Comparison of ENCODE assay signal across 1 cellular context in genomic region chr10:119667562-119668328, GRCh38.
TF ChIP-seq lines count a peak whose summit lies in the region.

No MANE protein-coding gene starts in this region.

TF ChIP-seq in HepG2, 621 proteins besides CTCF, POLR2A, EP300 and RAD21 (continued from another document):
- TF ChIP-seq, protein P1, sequence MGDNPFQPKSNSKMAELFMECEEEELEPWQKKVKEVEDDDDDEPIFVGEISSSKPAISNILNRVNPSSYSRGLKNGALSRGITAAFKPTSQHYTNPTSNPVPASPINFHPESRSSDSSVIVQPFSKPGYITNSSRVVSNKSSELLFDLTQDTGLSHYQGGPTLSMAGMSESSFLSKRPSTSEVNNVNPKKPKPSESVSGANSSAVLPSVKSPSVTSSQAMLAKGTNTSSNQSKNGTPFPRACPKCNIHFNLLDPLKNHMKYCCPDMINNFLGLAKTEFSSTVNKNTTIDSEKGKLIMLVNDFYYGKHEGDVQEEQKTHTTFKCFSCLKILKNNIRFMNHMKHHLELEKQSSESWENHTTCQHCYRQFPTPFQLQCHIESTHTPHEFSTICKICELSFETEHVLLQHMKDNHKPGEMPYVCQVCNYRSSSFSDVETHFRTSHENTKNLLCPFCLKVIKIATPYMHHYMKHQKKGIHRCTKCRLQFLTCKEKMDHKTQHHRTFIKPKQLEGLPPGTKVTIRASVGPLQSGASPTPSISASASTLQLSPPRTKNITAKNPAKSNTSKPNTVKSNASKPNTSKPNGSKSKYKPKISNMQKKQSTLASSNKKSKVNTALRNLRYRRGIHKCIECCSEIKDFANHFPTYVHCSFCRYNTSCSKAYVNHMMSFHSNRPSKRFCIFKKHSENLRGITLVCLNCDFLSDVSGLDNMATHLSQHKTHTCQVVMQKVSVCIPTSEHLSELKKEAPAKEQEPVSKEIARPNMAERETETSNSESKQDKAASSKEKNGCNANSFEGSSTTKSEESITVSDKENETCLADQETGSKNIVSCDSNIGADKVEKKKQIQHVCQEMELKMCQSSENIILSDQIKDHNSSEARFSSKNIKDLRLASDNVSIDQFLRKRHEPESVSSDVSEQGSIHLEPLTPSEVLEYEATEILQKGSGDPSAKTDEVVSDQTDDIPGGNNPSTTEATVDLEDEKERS (CRISPR knock-in tag; IDR thresholded peaks at IDR 0.05): no peak
- TF ChIP-seq SRSF4 (IDR thresholded peaks at IDR 0.05; ENCODE audit: low read depth, low read length, poor library complexity, severe bottlenecking) (no peak), MYC (CRISPR knock-in tag; IDR thresholded peaks at IDR 0.05; ENCODE audit: borderline replicate concordance) (0 out of 2 replicates have a peak, but pooled peaks have one; percentile 17), SALL1 (CRISPR knock-in tag; IDR thresholded peaks at IDR 0.05) (peak; percentile 50; the same call in 1 of the 2 replicates), ZNF207 (IDR thresholded peaks at IDR 0.05; ENCODE audit: borderline replicate concordance) (no peak), ZNF331 (CRISPR knock-in tag; IDR thresholded peaks at IDR 0.05) (peak; percentile 49; the same call in 1 of the 2 replicates), ZNF552 (CRISPR knock-in tag; IDR thresholded peaks at IDR 0.05; ENCODE audit: borderline replicate concordance) (no peak), HCFC1 (IDR thresholded peaks at IDR 0.05; ENCODE audit: low read depth, low read length) (no peak), ZNF891 (CRISPR knock-in tag; IDR thresholded peaks at IDR 0.05) (0 out of 2 replicates have a peak, but pooled peaks have one; percentile 26), ELK4 (CRISPR knock-in tag; IDR thresholded peaks at IDR 0.05; ENCODE audit: borderline replicate concordance) (no peak), ZNF343 (CRISPR knock-in tag; IDR thresholded peaks at IDR 0.05) (no peak), ZBTB49 (CRISPR knock-in tag; IDR thresholded peaks at IDR 0.05; ENCODE audit: borderline replicate concordance) (no peak), SOX5 (CRISPR knock-in tag; IDR thresholded peaks at IDR 0.05; ENCODE audit: borderline replicate concordance) (0 out of 2 replicates have a peak, but pooled peaks have one; percentile 14)
- TF ChIP-seq, protein P2, sequence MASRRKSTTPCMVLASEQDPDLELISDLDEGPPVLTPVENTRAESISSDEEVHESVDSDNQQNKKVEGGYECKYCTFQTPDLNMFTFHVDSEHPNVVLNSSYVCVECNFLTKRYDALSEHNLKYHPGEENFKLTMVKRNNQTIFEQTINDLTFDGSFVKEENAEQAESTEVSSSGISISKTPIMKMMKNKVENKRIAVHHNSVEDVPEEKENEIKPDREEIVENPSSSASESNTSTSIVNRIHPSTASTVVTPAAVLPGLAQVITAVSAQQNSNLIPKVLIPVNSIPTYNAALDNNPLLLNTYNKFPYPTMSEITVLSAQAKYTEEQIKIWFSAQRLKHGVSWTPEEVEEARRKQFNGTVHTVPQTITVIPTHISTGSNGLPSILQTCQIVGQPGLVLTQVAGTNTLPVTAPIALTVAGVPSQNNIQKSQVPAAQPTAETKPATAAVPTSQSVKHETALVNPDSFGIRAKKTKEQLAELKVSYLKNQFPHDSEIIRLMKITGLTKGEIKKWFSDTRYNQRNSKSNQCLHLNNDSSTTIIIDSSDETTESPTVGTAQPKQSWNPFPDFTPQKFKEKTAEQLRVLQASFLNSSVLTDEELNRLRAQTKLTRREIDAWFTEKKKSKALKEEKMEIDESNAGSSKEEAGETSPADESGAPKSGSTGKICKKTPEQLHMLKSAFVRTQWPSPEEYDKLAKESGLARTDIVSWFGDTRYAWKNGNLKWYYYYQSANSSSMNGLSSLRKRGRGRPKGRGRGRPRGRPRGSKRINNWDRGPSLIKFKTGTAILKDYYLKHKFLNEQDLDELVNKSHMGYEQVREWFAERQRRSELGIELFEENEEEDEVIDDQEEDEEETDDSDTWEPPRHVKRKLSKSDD (CRISPR knock-in tag; IDR thresholded peaks at IDR 0.05; ENCODE audit: low read depth): no peak
- TF ChIP-seq, protein P3, sequence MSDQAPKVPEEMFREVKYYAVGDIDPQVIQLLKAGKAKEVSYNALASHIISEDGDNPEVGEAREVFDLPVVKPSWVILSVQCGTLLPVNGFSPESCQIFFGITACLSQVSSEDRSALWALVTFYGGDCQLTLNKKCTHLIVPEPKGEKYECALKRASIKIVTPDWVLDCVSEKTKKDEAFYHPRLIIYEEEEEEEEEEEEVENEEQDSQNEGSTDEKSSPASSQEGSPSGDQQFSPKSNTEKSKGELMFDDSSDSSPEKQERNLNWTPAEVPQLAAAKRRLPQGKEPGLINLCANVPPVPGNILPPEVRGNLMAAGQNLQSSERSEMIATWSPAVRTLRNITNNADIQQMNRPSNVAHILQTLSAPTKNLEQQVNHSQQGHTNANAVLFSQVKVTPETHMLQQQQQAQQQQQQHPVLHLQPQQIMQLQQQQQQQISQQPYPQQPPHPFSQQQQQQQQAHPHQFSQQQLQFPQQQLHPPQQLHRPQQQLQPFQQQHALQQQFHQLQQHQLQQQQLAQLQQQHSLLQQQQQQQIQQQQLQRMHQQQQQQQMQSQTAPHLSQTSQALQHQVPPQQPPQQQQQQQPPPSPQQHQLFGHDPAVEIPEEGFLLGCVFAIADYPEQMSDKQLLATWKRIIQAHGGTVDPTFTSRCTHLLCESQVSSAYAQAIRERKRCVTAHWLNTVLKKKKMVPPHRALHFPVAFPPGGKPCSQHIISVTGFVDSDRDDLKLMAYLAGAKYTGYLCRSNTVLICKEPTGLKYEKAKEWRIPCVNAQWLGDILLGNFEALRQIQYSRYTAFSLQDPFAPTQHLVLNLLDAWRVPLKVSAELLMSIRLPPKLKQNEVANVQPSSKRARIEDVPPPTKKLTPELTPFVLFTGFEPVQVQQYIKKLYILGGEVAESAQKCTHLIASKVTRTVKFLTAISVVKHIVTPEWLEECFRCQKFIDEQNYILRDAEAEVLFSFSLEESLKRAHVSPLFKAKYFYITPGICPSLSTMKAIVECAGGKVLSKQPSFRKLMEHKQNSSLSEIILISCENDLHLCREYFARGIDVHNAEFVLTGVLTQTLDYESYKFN (CRISPR knock-in tag; conservative IDR thresholded peaks at IDR 0.05): 0 out of 2 replicates have a peak, but pooled peaks have one; percentile 23
